Comparison of ENCODE assay signal across 10 cellular contexts in the genomic region with DNA sequence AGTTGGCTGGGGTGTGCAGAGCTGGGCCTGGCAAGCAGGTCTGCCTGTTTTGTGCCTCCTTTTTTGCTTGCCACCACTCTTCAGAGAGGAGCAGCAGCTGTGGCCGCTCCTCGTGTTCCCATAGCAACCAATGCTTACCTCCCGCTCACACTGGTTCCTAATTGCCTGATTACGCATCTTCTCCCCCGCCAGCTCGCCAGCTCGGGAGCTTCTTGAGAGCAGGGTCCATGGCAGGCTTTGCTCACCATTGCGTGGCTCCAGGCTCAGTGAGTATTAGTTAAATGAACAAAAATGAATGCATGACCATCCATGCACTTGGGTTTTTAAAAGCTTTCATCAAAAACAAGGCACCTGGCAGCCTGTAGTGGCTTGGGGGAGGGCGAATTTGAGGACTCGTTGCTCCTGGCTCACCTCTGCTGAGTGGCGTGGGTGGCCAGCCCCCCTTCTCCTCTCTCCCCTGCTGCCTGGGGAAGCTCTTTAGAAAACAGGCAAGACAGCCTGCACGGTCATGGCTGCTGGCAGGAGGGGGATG. TPM values are rescaled to one million over a fixed set of nuclear protein-coding genes. Genes with fewer than 3 reads are reported as not detected.
A peak's percentile ranks its signal among the peaks of the same experiment; 100 is the strongest.
DNase-seq lines count a peak whose midpoint lies in the region; ATAC-seq and TF ChIP-seq lines count a peak whose summit lies in the region.
"Had no signal": no experiment of that assay in that cellular context is flagged by ENCODE, and none has a peak within 500 bp of the region (broad histone marks: within the 10 kb centered on the region; RNA-seq: fewer than 3 reads in every experiment).

No MANE protein-coding gene starts in this region.

- H3K36me3 ChIP-seq in cardiac muscle cell: no peaks in the 10 kb centered on the region
- H3K36me3 ChIP-seq in hepatocyte (replicated peaks; ENCODE audit: insufficient read depth, low read depth): no peaks in the 10 kb centered on the region
- H3K36me3 ChIP-seq in uterus: no peaks in the 10 kb centered on the region

- H3K27ac ChIP-seq in cardiac muscle cell: no peak overlapping the region
- H3K27ac ChIP-seq in hepatocyte: no peak overlapping the region
- H3K27ac ChIP-seq in uterus: no peak overlapping the region

- H2AFZ ChIP-seq in hepatocyte: no peak overlapping the region

- TF ChIP-seq CTCF in cardiac muscle cell (IDR thresholded peaks at IDR 0.05; ENCODE audit: low read depth, low read length) (no peak), hepatocyte (IDR thresholded peaks at IDR 0.05; ENCODE audit: poor library complexity) (no peak), uterus (IDR thresholded peaks at IDR 0.05) (no peak)

- H3K4me1 ChIP-seq in cardiac muscle cell (ENCODE audit: low read depth): no peaks in the 10 kb centered on the region
- no peaks in the 10 kb centered on the region for H3K4me1 ChIP-seq in hepatocyte (ENCODE audit: insufficient read depth)
- H3K4me1 ChIP-seq in uterus: no peaks in the 10 kb centered on the region

- intact Hi-C loops in left ventricle myocardium superior (cut with micrococcal nuclease): no loop called here
- intact Hi-C loops in uterus (cut with DNase I; ENCODE audit: low total_unique reads): no loop called here

- H3K9me3 ChIP-seq in cardiac muscle cell (ENCODE audit: low read depth): peaks cover 3% of the 10 kb centered on the region
- no peaks in the 10 kb centered on the region for H3K9me3 ChIP-seq in hepatocyte (ENCODE audit: low read depth)
- no peaks in the 10 kb centered on the region for H3K9me3 ChIP-seq in uterus

- ATAC-seq in left ventricle myocardium superior (no peak), HG03045 (IDR thresholded peaks at IDR 0.05; ENCODE audit: unreplicated experiment) (no peak)

- no peak overlapping the region for H3K4me3 ChIP-seq in cardiac muscle cell
- no peak overlapping the region for H3K4me3 ChIP-seq in hepatocyte
- no peak overlapping the region for H3K4me3 ChIP-seq in uterus

- peak; percentile 24 to 30 for DNase-seq in cardiac muscle cell (ENCODE audit: low read depth in 1 of 2, low spot score in 1 of 2)
- no peak for DNase-seq in left ventricle myocardium superior
- DNase-seq in NCI-H774 (lab: John Stamatoyannopoulos, UW): peak; percentile 42
- peak; percentile 30 for DNase-seq in hepatocyte (ENCODE audit: low spot score)
- peak; percentile 60 to 67 for DNase-seq in uterus
- DNase-seq in HCEC 1CT: no peak
- no peak for DNase-seq in activated T-cell treated with anti-CD3 and anti-CD28 coated beads, Interleukin-2, amount 50 U/mL, for 1 hour
- DNase-seq: activated CD4-positive, alpha-beta memory T cell treated with anti-CD3 and anti-CD28 coated beads, Interleukin-2, amount 10 ng/mL, durations not matched to agents 7 days and 5 days; central memory CD4-positive, alpha-beta T cell had no signal

- H3K27me3 ChIP-seq in cardiac muscle cell: no peaks in the 10 kb centered on the region
- no peaks in the 10 kb centered on the region for H3K27me3 ChIP-seq in hepatocyte
- H3K27me3 ChIP-seq in uterus: no peaks in the 10 kb centered on the region

- H3K79me2 ChIP-seq in hepatocyte: no peaks in the 10 kb centered on the region

- 46% methylated on average over 12 of the region's 12 CpGs for WGBS in hepatocyte (ENCODE audit: low lambda C conversion rate, missing lambda C conversion rate)

- no peak overlapping the region for H3K4me2 ChIP-seq in hepatocyte

- H3K9me2 ChIP-seq in hepatocyte (replicated peaks; ENCODE audit: insufficient read depth): no peaks in the 10 kb centered on the region

- TF ChIP-seq POLR2A in uterus (IDR thresholded peaks at IDR 0.05): no peak

- no peaks in the 10 kb centered on the region for H4K20me1 ChIP-seq in hepatocyte (ENCODE audit: insufficient read depth, poor library complexity, severe bottlenecking)

RNA-seq across cellular contexts. Expression of a gene that starts 14.2 kb away (rescaled TPM):
- 67.4 and 68.9 TPM in 2 replicates for total RNA-seq in cardiac muscle cell
- polyA plus RNA-seq in cardiac muscle cell: 73.4 and 79.7 TPM in 2 replicates
- total RNA-seq in left ventricle myocardium superior: 11.7 TPM
- total RNA-seq in hepatocyte: 49.1 and 56.8 TPM in 2 replicates
- 57.0 and 71.0 TPM in 2 replicates for polyA plus RNA-seq in hepatocyte
- 10 to 100 TPM in 3 of 4 donors, 1 to 10 TPM in 1; 9.7 to 68.0 (median 26.1) TPM for total RNA-seq in uterus

Comparison
In these comparisons a context has a peak if more than half of its experiments do, and no peak if none do; other contexts are left out.
1. DNase-seq: peak in cardiac muscle cell (2 of 2), NCI-H774 (single experiment), hepatocyte (single experiment) and uterus (2 of 2); none in left ventricle myocardium superior (single experiment), HCEC 1CT (single experiment) and activated T-cell treated with anti-CD3 and anti-CD28 coated beads, Interleukin-2, amount 50 U/mL, for 1 hour (single experiment).